ENCODE assay signal across 11 cellular contexts in genomic region chr3:115960799-115961198, GRCh38.
DNase-seq lines count a peak whose midpoint lies in the region; ATAC-seq and TF ChIP-seq lines count a peak whose summit lies in the region.
"Had no signal": no experiment of that assay in that cellular context is flagged by ENCODE, and none has a peak within 500 bp of the region (broad histone marks: within the 10 kb centered on the region; RNA-seq: fewer than 3 reads in every experiment).

No MANE protein-coding gene starts in this region.

- no peak overlapping the region for H3K27ac ChIP-seq in A673 (ENCODE audit: low read depth, low read length, poor library complexity, severe bottlenecking)
- H3K27ac ChIP-seq in dorsolateral prefrontal cortex, result peak overlapping the region in 39 of 59 donors; percentile 4 to 77 (median 51)

- no peaks in the 10 kb centered on the region for H3K9me3 Mint-ChIP-seq in activated naive CD4-positive, alpha-beta T cell treated with anti-CD3 and anti-CD28 coated beads, Interleukin-2, amount 10 ng/mL, durations not matched to agents 7 days and 5 days
- H3K9me3 Mint-ChIP-seq in activated CD4-positive, alpha-beta memory T cell treated with anti-CD3 and anti-CD28 coated beads for 36 hours, result no peaks in the 10 kb centered on the region
- H3K9me3 Mint-ChIP-seq: activated CD4-positive, alpha-beta T cell treated with anti-CD3 and anti-CD28 coated beads, Interleukin-2, amount 10 ng/mL, durations not matched to agents 24 days and 14 days had no signal

- no TSS peak for BruUV-seq in A673 (replicated peaks; lab: Mats Ljungman, UMichigan)

- H3K27me3 Mint-ChIP-seq in activated naive CD4-positive, alpha-beta T cell treated with anti-CD3 and anti-CD28 coated beads, Interleukin-2, amount 10 ng/mL, durations not matched to agents 7 days and 5 days, result no peaks in the 10 kb centered on the region
- H3K27me3 Mint-ChIP-seq in activated CD4-positive, alpha-beta memory T cell treated with anti-CD3 and anti-CD28 coated beads for 36 hours, result no peaks in the 10 kb centered on the region

- no peaks in the 10 kb centered on the region for H3K36me3 ChIP-seq in A673 (ENCODE audit: insufficient read depth, low read length, poor library complexity, severe bottlenecking)

- DNase-seq in A673 (ENCODE audit: low spot score) (peak; percentile 9), dorsolateral prefrontal cortex (peak in 9 of 10 donors; percentile 29 to 65 (median 42)), CD1c-positive myeloid dendritic cell (ENCODE audit: extremely low spot score) (no peak)
- DNase-seq in activated naive CD4-positive, alpha-beta T cell treated with anti-CD3 and anti-CD28 coated beads, Interleukin-2, amount 10 ng/mL, durations not matched to agents 7 days and 5 days, result no peak
- DNase-seq in activated CD4-positive, alpha-beta memory T cell treated with anti-CD3 and anti-CD28 coated beads for 36 hours, result no peak
- DNase-seq in central memory CD4-positive, alpha-beta T cell, result no peak
- DNase-seq: activated CD4-positive, alpha-beta T cell treated with anti-CD3 and anti-CD28 coated beads, Interleukin-2, amount 10 ng/mL, durations not matched to agents 24 days and 14 days; SIG-M5; trophoblast cell had no signal

- ATAC-seq in GM19025 (IDR thresholded peaks at IDR 0.05; ENCODE audit: low read depth, unreplicated experiment) (peak; percentile 82), HG03469 (IDR thresholded peaks at IDR 0.05; ENCODE audit: unreplicated experiment) (peak; percentile 96)

- no peaks in the 10 kb centered on the region for H3K27me3 ChIP-seq in A673 (replicated peaks; ENCODE audit: insufficient read depth, low read depth, low read length, poor library complexity)
- H3K27me3 ChIP-seq in dorsolateral prefrontal cortex, result no peaks in the 10 kb centered on the region

- CTCF ChIA-PET in A673 (lab: Charles Lee), result no interaction called here
- CTCF ChIA-PET in activated naive CD4-positive, alpha-beta T cell treated with anti-CD3 and anti-CD28 coated beads, Interleukin-2, amount 10 ng/mL, durations not matched to agents 7 days and 5 days (lab: Charles Lee), result no interaction called here
- CTCF ChIA-PET in activated CD4-positive, alpha-beta memory T cell treated with anti-CD3 and anti-CD28 coated beads for 36 hours (lab: Charles Lee), result no interaction called here

- no peaks in the 10 kb centered on the region for H3K4me1 Mint-ChIP-seq in activated naive CD4-positive, alpha-beta T cell treated with anti-CD3 and anti-CD28 coated beads, Interleukin-2, amount 10 ng/mL, durations not matched to agents 7 days and 5 days
- no peaks in the 10 kb centered on the region for H3K4me1 Mint-ChIP-seq in activated CD4-positive, alpha-beta memory T cell treated with anti-CD3 and anti-CD28 coated beads for 36 hours (ENCODE audit: low read depth)
- H3K4me1 Mint-ChIP-seq: activated CD4-positive, alpha-beta T cell treated with anti-CD3 and anti-CD28 coated beads, Interleukin-2, amount 10 ng/mL, durations not matched to agents 24 days and 14 days had no signal

- no peaks in the 10 kb centered on the region for H3K9me3 ChIP-seq in A673 (ENCODE audit: low read depth, low read length, poor library complexity, severe bottlenecking)

- H3K4me1 ChIP-seq in A673 (ENCODE audit: insufficient read depth, low read length, poor library complexity, severe bottlenecking), result peaks cover 6% of the 10 kb centered on the region

- TF ChIP-seq CTCF in A673 (conservative IDR thresholded peaks at IDR 0.05; ENCODE audit: low read depth, low read length) (no peak), dorsolateral prefrontal cortex (IDR thresholded peaks at IDR 0.05 in 54 of 56, conservative IDR thresholded peaks at IDR 0.05 in 2 of 56; ENCODE audit: low read depth in 1 of 56, partially characterized antibody in 56 of 56) (no peak)

- intact Hi-C loops in A673 (cut with micrococcal nuclease; ENCODE audit: unreplicated experiment), result no loop called here
- intact Hi-C loops in dorsolateral prefrontal cortex (cut with DNase I), result no loop called here
- intact Hi-C loops in activated CD4-positive, alpha-beta memory T cell treated with anti-CD3 and anti-CD28 coated beads for 36 hours (cut with micrococcal nuclease), result no loop called here

- H3K36me3 Mint-ChIP-seq in activated naive CD4-positive, alpha-beta T cell treated with anti-CD3 and anti-CD28 coated beads, Interleukin-2, amount 10 ng/mL, durations not matched to agents 7 days and 5 days, result no peaks in the 10 kb centered on the region
- H3K36me3 Mint-ChIP-seq in activated CD4-positive, alpha-beta memory T cell treated with anti-CD3 and anti-CD28 coated beads for 36 hours, result no peaks in the 10 kb centered on the region

- no peak overlapping the region for H3K4me3 Mint-ChIP-seq in activated naive CD4-positive, alpha-beta T cell treated with anti-CD3 and anti-CD28 coated beads, Interleukin-2, amount 10 ng/mL, durations not matched to agents 7 days and 5 days
- no peak overlapping the region for H3K4me3 Mint-ChIP-seq in activated CD4-positive, alpha-beta memory T cell treated with anti-CD3 and anti-CD28 coated beads for 36 hours
- H3K4me3 Mint-ChIP-seq: activated CD4-positive, alpha-beta T cell treated with anti-CD3 and anti-CD28 coated beads, Interleukin-2, amount 10 ng/mL, durations not matched to agents 24 days and 14 days had no signal

- POLR2A ChIA-PET in A673 (lab: Charles Lee; ENCODE audit: low non-redundant PET), result no interaction called here
- POLR2A ChIA-PET in activated CD4-positive, alpha-beta memory T cell treated with anti-CD3 and anti-CD28 coated beads for 36 hours (lab: Charles Lee), result no interaction called here

- H3K27ac Mint-ChIP-seq in activated naive CD4-positive, alpha-beta T cell treated with anti-CD3 and anti-CD28 coated beads, Interleukin-2, amount 10 ng/mL, durations not matched to agents 7 days and 5 days, result no peak overlapping the region
- H3K27ac Mint-ChIP-seq in activated CD4-positive, alpha-beta memory T cell treated with anti-CD3 and anti-CD28 coated beads for 36 hours, result no peak overlapping the region
- H3K27ac Mint-ChIP-seq: activated CD4-positive, alpha-beta T cell treated with anti-CD3 and anti-CD28 coated beads, Interleukin-2, amount 10 ng/mL, durations not matched to agents 24 days and 14 days had no signal

- H3K4me3 ChIP-seq in A673 (ENCODE audit: low read depth, low read length, poor library complexity, severe bottlenecking) (no peak overlapping the region), dorsolateral prefrontal cortex (peak overlapping the region in 13 of 59 donors; percentile 1 to 40 (median 20))

Comparison
In these comparisons a context has a peak if more than half of its experiments do, and no peak if none do; other contexts are left out.
1. DNase-seq: peak in A673 (single experiment) and dorsolateral prefrontal cortex (9 of 10); none in activated naive CD4-positive, alpha-beta T cell treated with anti-CD3 and anti-CD28 coated beads, Interleukin-2, amount 10 ng/mL, durations not matched to agents 7 days and 5 days (single experiment), activated CD4-positive, alpha-beta memory T cell treated with anti-CD3 and anti-CD28 coated beads for 36 hours (single experiment), central memory CD4-positive, alpha-beta T cell (single experiment) and CD1c-positive myeloid dendritic cell (single experiment).